Comparison of ENCODE assay signal across 1 cellular context in the genomic region with DNA sequence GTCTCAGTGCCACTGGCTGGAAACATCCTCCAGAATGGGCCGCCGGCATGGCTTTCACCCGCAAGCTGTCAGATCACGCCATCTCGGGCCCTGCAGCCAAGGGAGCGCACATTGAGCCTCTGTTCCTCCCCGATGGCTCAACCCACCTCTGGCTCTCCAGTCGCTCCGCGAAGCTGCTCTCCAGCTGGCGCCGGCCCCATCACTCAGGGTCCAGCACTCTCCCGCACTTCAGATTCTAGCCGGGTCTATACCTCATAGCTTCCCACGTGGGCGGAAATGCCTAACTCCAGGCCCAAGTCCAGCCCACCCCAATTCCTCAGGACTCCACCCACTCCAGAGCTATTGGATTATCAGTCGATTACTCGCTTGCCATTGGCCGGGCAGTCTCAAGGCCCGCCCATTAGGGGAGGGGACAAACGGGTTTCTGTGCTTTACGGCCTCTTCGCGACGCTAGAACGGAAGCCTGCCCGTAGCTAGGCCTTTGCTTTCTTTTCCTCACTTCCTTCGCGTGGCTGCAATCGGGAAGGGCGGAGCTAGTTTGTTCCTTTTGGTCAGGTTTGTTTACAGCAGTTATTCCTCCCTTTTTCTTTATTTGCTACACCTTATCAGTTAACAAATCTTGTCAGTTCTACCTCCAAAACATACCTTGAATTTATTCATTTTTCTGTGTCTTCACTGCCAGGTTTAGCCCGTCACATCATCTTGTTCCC.
TF ChIP-seq lines count a peak whose summit lies in the region.

A gene with protein sequence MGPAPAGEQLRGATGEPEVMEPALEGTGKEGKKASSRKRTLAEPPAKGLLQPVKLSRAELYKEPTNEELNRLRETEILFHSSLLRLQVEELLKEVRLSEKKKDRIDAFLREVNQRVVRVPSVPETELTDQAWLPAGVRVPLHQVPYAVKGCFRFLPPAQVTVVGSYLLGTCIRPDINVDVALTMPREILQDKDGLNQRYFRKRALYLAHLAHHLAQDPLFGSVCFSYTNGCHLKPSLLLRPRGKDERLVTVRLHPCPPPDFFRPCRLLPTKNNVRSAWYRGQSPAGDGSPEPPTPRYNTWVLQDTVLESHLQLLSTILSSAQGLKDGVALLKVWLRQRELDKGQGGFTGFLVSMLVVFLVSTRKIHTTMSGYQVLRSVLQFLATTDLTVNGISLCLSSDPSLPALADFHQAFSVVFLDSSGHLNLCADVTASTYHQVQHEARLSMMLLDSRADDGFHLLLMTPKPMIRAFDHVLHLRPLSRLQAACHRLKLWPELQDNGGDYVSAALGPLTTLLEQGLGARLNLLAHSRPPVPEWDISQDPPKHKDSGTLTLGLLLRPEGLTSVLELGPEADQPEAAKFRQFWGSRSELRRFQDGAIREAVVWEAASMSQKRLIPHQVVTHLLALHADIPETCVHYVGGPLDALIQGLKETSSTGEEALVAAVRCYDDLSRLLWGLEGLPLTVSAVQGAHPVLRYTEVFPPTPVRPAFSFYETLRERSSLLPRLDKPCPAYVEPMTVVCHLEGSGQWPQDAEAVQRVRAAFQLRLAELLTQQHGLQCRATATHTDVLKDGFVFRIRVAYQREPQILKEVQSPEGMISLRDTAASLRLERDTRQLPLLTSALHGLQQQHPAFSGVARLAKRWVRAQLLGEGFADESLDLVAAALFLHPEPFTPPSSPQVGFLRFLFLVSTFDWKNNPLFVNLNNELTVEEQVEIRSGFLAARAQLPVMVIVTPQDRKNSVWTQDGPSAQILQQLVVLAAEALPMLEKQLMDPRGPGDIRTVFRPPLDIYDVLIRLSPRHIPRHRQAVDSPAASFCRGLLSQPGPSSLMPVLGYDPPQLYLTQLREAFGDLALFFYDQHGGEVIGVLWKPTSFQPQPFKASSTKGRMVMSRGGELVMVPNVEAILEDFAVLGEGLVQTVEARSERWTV (minus strand): TSS at position 282 of the 710 bp plus-strand sequence. CDS start 82 bp downstream, at position 200.

TF ChIP-seq in K562, 482 proteins besides CTCF, POLR2A, EP300 and RAD21 (continued from another document and continues in another):
- peak; percentile 16; the same call in 1 of the 2 replicates for TF ChIP-seq JUND (IDR thresholded peaks at IDR 0.05; ENCODE audit: borderline replicate concordance, low read depth, low read length)
- TF ChIP-seq JUND (tag; IDR thresholded peaks at IDR 0.05; ENCODE audit: borderline replicate concordance, low read depth, low read length): no peak
- no peak for TF ChIP-seq RBM15 (IDR thresholded peaks at IDR 0.05; ENCODE audit: insufficient read depth, low read length)
- TF ChIP-seq, protein P1, sequence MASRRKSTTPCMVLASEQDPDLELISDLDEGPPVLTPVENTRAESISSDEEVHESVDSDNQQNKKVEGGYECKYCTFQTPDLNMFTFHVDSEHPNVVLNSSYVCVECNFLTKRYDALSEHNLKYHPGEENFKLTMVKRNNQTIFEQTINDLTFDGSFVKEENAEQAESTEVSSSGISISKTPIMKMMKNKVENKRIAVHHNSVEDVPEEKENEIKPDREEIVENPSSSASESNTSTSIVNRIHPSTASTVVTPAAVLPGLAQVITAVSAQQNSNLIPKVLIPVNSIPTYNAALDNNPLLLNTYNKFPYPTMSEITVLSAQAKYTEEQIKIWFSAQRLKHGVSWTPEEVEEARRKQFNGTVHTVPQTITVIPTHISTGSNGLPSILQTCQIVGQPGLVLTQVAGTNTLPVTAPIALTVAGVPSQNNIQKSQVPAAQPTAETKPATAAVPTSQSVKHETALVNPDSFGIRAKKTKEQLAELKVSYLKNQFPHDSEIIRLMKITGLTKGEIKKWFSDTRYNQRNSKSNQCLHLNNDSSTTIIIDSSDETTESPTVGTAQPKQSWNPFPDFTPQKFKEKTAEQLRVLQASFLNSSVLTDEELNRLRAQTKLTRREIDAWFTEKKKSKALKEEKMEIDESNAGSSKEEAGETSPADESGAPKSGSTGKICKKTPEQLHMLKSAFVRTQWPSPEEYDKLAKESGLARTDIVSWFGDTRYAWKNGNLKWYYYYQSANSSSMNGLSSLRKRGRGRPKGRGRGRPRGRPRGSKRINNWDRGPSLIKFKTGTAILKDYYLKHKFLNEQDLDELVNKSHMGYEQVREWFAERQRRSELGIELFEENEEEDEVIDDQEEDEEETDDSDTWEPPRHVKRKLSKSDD (conservative IDR thresholded peaks at IDR 0.05; ENCODE audit: low read length): no peak
- peak; percentile 100 for TF ChIP-seq SAP30 (IDR thresholded peaks at IDR 0.05; ENCODE audit: borderline replicate concordance, insufficient read depth, low read depth, low read length, poor library complexity, severe bottlenecking)
- peak; percentile 34 for TF ChIP-seq HMGN3 (IDR thresholded peaks at IDR 0.05; ENCODE audit: borderline replicate concordance, extremely low read depth, insufficient read length, low read depth, low read length)
- no peak for TF ChIP-seq DPF2 (IDR thresholded peaks at IDR 0.05)
- no peak for TF ChIP-seq ZNF253 (CRISPR knock-in tag; conservative IDR thresholded peaks at IDR 0.05)
- TF ChIP-seq, protein P2, sequence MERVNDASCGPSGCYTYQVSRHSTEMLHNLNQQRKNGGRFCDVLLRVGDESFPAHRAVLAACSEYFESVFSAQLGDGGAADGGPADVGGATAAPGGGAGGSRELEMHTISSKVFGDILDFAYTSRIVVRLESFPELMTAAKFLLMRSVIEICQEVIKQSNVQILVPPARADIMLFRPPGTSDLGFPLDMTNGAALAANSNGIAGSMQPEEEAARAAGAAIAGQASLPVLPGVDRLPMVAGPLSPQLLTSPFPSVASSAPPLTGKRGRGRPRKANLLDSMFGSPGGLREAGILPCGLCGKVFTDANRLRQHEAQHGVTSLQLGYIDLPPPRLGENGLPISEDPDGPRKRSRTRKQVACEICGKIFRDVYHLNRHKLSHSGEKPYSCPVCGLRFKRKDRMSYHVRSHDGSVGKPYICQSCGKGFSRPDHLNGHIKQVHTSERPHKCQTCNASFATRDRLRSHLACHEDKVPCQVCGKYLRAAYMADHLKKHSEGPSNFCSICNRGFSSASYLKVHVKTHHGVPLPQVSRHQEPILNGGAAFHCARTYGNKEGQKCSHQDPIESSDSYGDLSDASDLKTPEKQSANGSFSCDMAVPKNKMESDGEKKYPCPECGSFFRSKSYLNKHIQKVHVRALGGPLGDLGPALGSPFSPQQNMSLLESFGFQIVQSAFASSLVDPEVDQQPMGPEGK (CRISPR knock-in tag; IDR thresholded peaks at IDR 0.05; ENCODE audit: borderline replicate concordance): no peak
- no peak for TF ChIP-seq TAF7 (tag; IDR thresholded peaks at IDR 0.05)
- TF ChIP-seq NUFIP1 (IDR thresholded peaks at IDR 0.05; ENCODE audit: partially characterized antibody): no peak
- TF ChIP-seq LARP7 (IDR thresholded peaks at IDR 0.05): no peak
- TF ChIP-seq JUN (IDR thresholded peaks at IDR 0.05; ENCODE audit: borderline replicate concordance, low read depth, low read length): peak; percentile 3; the same call in 1 of the 2 replicates
- TF ChIP-seq JUN (CRISPR knock-in tag; IDR thresholded peaks at IDR 0.05; ENCODE audit: borderline replicate concordance): no peak
- no peak for TF ChIP-seq ATF1 (CRISPR knock-in tag; IDR thresholded peaks at IDR 0.05)
- peak; percentile 53 for TF ChIP-seq ATF1 (tag; IDR thresholded peaks at IDR 0.05)
- TF ChIP-seq FOXK2 (conservative IDR thresholded peaks at IDR 0.05 in 1 of 2, IDR thresholded peaks at IDR 0.05 in 1 of 2; ENCODE audit: low read depth in 2 of 2): peak; percentile 81 to 88
- 0 out of 2 replicates have a peak, but pooled peaks have one; percentile 14 for TF ChIP-seq L3MBTL2 (IDR thresholded peaks at IDR 0.05)
- TF ChIP-seq, protein P3, sequence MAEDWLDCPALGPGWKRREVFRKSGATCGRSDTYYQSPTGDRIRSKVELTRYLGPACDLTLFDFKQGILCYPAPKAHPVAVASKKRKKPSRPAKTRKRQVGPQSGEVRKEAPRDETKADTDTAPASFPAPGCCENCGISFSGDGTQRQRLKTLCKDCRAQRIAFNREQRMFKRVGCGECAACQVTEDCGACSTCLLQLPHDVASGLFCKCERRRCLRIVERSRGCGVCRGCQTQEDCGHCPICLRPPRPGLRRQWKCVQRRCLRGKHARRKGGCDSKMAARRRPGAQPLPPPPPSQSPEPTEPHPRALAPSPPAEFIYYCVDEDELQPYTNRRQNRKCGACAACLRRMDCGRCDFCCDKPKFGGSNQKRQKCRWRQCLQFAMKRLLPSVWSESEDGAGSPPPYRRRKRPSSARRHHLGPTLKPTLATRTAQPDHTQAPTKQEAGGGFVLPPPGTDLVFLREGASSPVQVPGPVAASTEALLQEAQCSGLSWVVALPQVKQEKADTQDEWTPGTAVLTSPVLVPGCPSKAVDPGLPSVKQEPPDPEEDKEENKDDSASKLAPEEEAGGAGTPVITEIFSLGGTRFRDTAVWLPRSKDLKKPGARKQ (CRISPR knock-in tag; IDR thresholded peaks at IDR 0.05): no peak
- TF ChIP-seq, protein P4, sequence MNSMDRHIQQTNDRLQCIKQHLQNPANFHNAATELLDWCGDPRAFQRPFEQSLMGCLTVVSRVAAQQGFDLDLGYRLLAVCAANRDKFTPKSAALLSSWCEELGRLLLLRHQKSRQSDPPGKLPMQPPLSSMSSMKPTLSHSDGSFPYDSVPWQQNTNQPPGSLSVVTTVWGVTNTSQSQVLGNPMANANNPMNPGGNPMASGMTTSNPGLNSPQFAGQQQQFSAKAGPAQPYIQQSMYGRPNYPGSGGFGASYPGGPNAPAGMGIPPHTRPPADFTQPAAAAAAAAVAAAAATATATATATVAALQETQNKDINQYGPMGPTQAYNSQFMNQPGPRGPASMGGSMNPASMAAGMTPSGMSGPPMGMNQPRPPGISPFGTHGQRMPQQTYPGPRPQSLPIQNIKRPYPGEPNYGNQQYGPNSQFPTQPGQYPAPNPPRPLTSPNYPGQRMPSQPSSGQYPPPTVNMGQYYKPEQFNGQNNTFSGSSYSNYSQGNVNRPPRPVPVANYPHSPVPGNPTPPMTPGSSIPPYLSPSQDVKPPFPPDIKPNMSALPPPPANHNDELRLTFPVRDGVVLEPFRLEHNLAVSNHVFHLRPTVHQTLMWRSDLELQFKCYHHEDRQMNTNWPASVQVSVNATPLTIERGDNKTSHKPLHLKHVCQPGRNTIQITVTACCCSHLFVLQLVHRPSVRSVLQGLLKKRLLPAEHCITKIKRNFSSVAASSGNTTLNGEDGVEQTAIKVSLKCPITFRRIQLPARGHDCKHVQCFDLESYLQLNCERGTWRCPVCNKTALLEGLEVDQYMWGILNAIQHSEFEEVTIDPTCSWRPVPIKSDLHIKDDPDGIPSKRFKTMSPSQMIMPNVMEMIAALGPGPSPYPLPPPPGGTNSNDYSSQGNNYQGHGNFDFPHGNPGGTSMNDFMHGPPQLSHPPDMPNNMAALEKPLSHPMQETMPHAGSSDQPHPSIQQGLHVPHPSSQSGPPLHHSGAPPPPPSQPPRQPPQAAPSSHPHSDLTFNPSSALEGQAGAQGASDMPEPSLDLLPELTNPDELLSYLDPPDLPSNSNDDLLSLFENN (IDR thresholded peaks at IDR 0.05; ENCODE audit: low read depth in 2 of 2, low read length in 2 of 2): 0 out of 4 replicates have a peak, but pooled peaks of 1 of the 2 experiments have one; percentile 15
- TF ChIP-seq, protein P5, sequence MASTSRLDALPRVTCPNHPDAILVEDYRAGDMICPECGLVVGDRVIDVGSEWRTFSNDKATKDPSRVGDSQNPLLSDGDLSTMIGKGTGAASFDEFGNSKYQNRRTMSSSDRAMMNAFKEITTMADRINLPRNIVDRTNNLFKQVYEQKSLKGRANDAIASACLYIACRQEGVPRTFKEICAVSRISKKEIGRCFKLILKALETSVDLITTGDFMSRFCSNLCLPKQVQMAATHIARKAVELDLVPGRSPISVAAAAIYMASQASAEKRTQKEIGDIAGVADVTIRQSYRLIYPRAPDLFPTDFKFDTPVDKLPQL (IDR thresholded peaks at IDR 0.05; ENCODE audit: extremely low read depth, insufficient read length): no peak
- TF ChIP-seq NFE2 (IDR thresholded peaks at IDR 0.05; ENCODE audit: low read depth): no peak
- TF ChIP-seq STAG1 (CRISPR knock-in tag; IDR thresholded peaks at IDR 0.05; ENCODE audit: borderline replicate concordance): no peak
- TF ChIP-seq NCOA4 (IDR thresholded peaks at IDR 0.05; ENCODE audit: partially characterized antibody): no peak
- peak; percentile 15 for TF ChIP-seq TAF9B (IDR thresholded peaks at IDR 0.05; ENCODE audit: partially characterized antibody)
- no peak for TF ChIP-seq BMI1 (IDR thresholded peaks at IDR 0.05; ENCODE audit: low read length)
- TF ChIP-seq, protein P6, sequence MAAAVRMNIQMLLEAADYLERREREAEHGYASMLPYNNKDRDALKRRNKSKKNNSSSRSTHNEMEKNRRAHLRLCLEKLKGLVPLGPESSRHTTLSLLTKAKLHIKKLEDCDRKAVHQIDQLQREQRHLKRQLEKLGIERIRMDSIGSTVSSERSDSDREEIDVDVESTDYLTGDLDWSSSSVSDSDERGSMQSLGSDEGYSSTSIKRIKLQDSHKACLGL (CRISPR knock-in tag; IDR thresholded peaks at IDR 0.05; ENCODE audit: borderline replicate concordance, poor library complexity, severe bottlenecking): peak; percentile 91
- no peak for TF ChIP-seq FOXM1 (IDR thresholded peaks at IDR 0.05; ENCODE audit: low read depth)
- TF ChIP-seq FOXM1 (CRISPR knock-in tag; IDR thresholded peaks at IDR 0.05; ENCODE audit: low read depth): no peak
- peak; percentile 87 for TF ChIP-seq NFYB (IDR thresholded peaks at IDR 0.05; ENCODE audit: extremely low read depth, insufficient read length)
- TF ChIP-seq MYC (IDR thresholded peaks at IDR 0.05; ENCODE audit: low read depth, low read length): peak; percentile 84; the same call in 1 of the 2 replicates
- TF ChIP-seq MYC (CRISPR knock-in tag; IDR thresholded peaks at IDR 0.05; ENCODE audit: borderline replicate concordance, low read depth): peak; percentile 42; the same call in 1 of the 2 replicates
- TF ChIP-seq EGR1 (conservative IDR thresholded peaks at IDR 0.05): peak; percentile 46; the same call in 1 of the 2 replicates
- no peak for TF ChIP-seq BCL6 (CRISPR knock-in tag; IDR thresholded peaks at IDR 0.05)
- TF ChIP-seq, protein P7, sequence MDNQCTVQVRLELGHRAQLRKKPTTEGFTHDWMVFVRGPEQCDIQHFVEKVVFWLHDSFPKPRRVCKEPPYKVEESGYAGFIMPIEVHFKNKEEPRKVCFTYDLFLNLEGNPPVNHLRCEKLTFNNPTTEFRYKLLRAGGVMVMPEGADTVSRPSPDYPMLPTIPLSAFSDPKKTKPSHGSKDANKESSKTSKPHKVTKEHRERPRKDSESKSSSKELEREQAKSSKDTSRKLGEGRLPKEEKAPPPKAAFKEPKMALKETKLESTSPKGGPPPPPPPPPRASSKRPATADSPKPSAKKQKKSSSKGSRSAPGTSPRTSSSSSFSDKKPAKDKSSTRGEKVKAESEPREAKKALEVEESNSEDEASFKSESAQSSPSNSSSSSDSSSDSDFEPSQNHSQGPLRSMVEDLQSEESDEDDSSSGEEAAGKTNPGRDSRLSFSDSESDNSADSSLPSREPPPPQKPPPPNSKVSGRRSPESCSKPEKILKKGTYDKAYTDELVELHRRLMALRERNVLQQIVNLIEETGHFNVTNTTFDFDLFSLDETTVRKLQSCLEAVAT (IDR thresholded peaks at IDR 0.05): no peak
